1 cellular context compared by ENCODE assay signal in genomic region chr19:6429419-6430221, GRCh38.
TF ChIP-seq lines count a peak whose summit lies in the region.

No MANE protein-coding gene starts in this region.

TF ChIP-seq in K562, 482 proteins besides CTCF, POLR2A, EP300 and RAD21 (continued from another document and continues in another):
- TF ChIP-seq ZNF395 (CRISPR knock-in tag; IDR thresholded peaks at IDR 0.05) (no peak), MEF2D (tag; conservative IDR thresholded peaks at IDR 0.05; ENCODE audit: low read depth) (no peak), NFATC3 (IDR thresholded peaks at IDR 0.05) (no peak), SMAD2 (IDR thresholded peaks at IDR 0.05; ENCODE audit: low read depth, low read length) (no peak), XRCC5 (IDR thresholded peaks at IDR 0.05; ENCODE audit: low read depth, low read length) (no peak), CXXC5 (CRISPR knock-in tag; IDR thresholded peaks at IDR 0.05) (peak; percentile 28; the same call in 1 of the 2 replicates), IRF9 (tag; IDR thresholded peaks at IDR 0.05) (no peak), HNRNPUL1 (IDR thresholded peaks at IDR 0.05; ENCODE audit: low read length) (no peak), PHTF2 (CRISPR knock-in tag; IDR thresholded peaks at IDR 0.05) (no peak), KLF1 (tag; IDR thresholded peaks at IDR 0.05) (no peak), CEBPB (tag; IDR thresholded peaks at IDR 0.05) (no peak), YBX1 (IDR thresholded peaks at IDR 0.05) (no peak), HDAC6 (IDR thresholded peaks at IDR 0.05; ENCODE audit: low read depth, low read length) (no peak), TRIM28 (IDR thresholded peaks at IDR 0.05) (no peak), BCOR (IDR thresholded peaks at IDR 0.05) (no peak), PATZ1 (CRISPR knock-in tag; IDR thresholded peaks at IDR 0.05; ENCODE audit: borderline replicate concordance) (no peak), CUX1 (CRISPR knock-in tag; IDR thresholded peaks at IDR 0.05) (no peak), ZNF655 (CRISPR knock-in tag; IDR thresholded peaks at IDR 0.05) (no peak), PREB (CRISPR knock-in tag; IDR thresholded peaks at IDR 0.05) (no peak), TSHZ1 (CRISPR knock-in tag; IDR thresholded peaks at IDR 0.05) (no peak), ZNF695 (CRISPR knock-in tag; IDR thresholded peaks at IDR 0.05) (no peak), ZNF511 (CRISPR knock-in tag; IDR thresholded peaks at IDR 0.05) (peak; percentile 60; the same call in 1 of the 2 replicates), XRCC3 (IDR thresholded peaks at IDR 0.05) (no peak), TAF9B (IDR thresholded peaks at IDR 0.05; ENCODE audit: partially characterized antibody) (no peak), ETS1 (conservative IDR thresholded peaks at IDR 0.05; ENCODE audit: control insufficient read depth, low read depth, low read length) (no peak), FOXA1 (IDR thresholded peaks at IDR 0.05; ENCODE audit: borderline replicate concordance) (no peak), STAT6 (CRISPR knock-in tag; IDR thresholded peaks at IDR 0.05) (no peak), CREB3 (tag; conservative IDR thresholded peaks at IDR 0.05; ENCODE audit: low read depth) (no peak), ETV6 (IDR thresholded peaks at IDR 0.05; ENCODE audit: borderline replicate concordance in 1 of 2, low read depth in 2 of 2, low read length in 1 of 2) (peak; percentile 78 to 85; a peak in 3 of 4 replicates), ETV6 (CRISPR knock-in tag; IDR thresholded peaks at IDR 0.05; ENCODE audit: borderline replicate concordance) (no peak), CAMTA2 (CRISPR knock-in tag; conservative IDR thresholded peaks at IDR 0.05) (no peak), CTBP1 (IDR thresholded peaks at IDR 0.05; ENCODE audit: borderline replicate concordance) (no peak; the same call in 1 of the 2 replicates), ZFX (CRISPR knock-in tag; IDR thresholded peaks at IDR 0.05) (0 out of 2 replicates have a peak, but pooled peaks have one; percentile 30), ZNF57 (CRISPR knock-in tag; IDR thresholded peaks at IDR 0.05) (no peak), CBX8 (IDR thresholded peaks at IDR 0.05; ENCODE audit: borderline replicate concordance, extremely low read depth, low read depth, low read length, poor library complexity, severe bottlenecking) (no peak), ZNF436 (CRISPR knock-in tag; IDR thresholded peaks at IDR 0.05) (no peak), NFIX (CRISPR knock-in tag; IDR thresholded peaks at IDR 0.05; ENCODE audit: low read depth) (no peak), FOXP1 (CRISPR knock-in tag; IDR thresholded peaks at IDR 0.05) (no peak), PRMT5 (CRISPR knock-in tag; IDR thresholded peaks at IDR 0.05) (no peak), SMARCC2 (IDR thresholded peaks at IDR 0.05; ENCODE audit: low read depth) (no peak), ZC3H8 (IDR thresholded peaks at IDR 0.05) (peak; percentile 58; the same call in 1 of the 2 replicates), FOXA3 (CRISPR knock-in tag; conservative IDR thresholded peaks at IDR 0.05 in 1 of 2, IDR thresholded peaks at IDR 0.05 in 1 of 2) (no peak)
